29 cellular contexts compared by ENCODE assay signal in the genomic region with DNA sequence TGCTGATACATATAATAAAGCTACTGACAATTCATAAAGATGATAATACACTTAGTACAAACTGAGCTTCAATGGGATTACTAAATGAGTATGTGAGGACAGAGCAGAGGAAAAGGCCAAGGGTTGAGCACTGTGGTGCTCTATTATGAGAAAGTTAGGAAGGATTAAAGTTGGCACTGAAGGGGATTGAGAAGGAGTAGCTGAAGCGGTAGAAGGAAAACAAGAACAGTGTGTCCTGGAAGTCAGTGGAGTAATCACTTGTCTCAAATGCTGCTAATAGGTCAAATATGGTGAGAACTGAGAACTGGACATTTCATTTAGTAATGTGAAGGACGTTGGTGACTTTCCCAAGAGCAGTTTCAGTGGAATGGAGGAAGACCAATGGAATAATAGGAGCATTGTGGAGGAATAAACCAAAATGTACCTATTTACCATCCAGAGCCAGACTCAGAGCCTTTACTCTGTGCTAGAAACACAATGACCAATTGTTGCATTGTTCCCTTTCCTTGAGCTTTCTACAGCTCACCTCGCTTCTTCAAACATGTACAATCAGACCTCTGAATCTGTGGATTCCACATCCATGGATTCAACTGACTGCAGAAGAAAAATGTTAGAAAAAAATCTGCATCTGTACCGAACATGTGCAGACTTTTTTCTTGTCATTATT.
DNase-seq lines count a peak whose midpoint lies in the region; ATAC-seq, FAIRE-seq and TF ChIP-seq lines count a peak whose summit lies in the region.
"Had no signal": no experiment of that assay in that cellular context is flagged by ENCODE, and none has a peak within 500 bp of the region (broad histone marks: within the 10 kb centered on the region; RNA-seq: fewer than 3 reads in every experiment).

No MANE protein-coding gene starts in this region.

- H3K79me2 ChIP-seq in HepG2 (ENCODE audit: insufficient read depth, low read length) = no peaks in the 10 kb centered on the region

- POLR2A ChIA-PET in HepG2 (lab: Yijun Ruan, JAX) = no interaction called here

- H3K4me2 ChIP-seq in HepG2 (ENCODE audit: low read depth, low read length) = no peak overlapping the region
- H3K4me2 ChIP-seq: A549, GM23338 had no signal

- no peak for TF ChIP-seq RAD21 in liver (IDR thresholded peaks at IDR 0.05)
- no peak for TF ChIP-seq RAD21 in HepG2 (CRISPR knock-in tag; IDR thresholded peaks at IDR 0.05)

- in situ Hi-C loops in HepG2 (cut with HindIII; ENCODE audit: extremely low pct_ligation_motif_present, low pct_unique_long_range_greater_than_20kb) = no loop called here

- TF ChIP-seq POLR2A in HepG2 (IDR thresholded peaks at IDR 0.05; ENCODE audit: insufficient read depth in 1 of 2, low read depth in 2 of 2, low read length in 2 of 2) = no peak

- intact Hi-C loops in HepG2 (cut with micrococcal nuclease; ENCODE audit: unreplicated experiment) (no loop called here), right cardiac atrium (cut with DNase I) (no loop called here)

- CTCF ChIA-PET in HepG2 (lab: Yijun Ruan, JAX; ENCODE audit: low intra/inter-chr PET ratio, low total read pairs) = no interaction called here

- no peaks in the 10 kb centered on the region for H4K20me1 ChIP-seq in HepG2 (ENCODE audit: insufficient read depth, low read length)

- 58% methylated on average over 4 of the region's 4 CpGs for whole genome bisulfite sequencing in liver
- WGBS in HepG2 (ENCODE audit: low lambda C conversion rate) = 7% methylated on average over 4 of the region's 4 CpGs
- WGBS in right cardiac atrium = 66% methylated on average over 4 of the region's 4 CpGs

- H3K27ac ChIP-seq in liver (ENCODE audit: low read depth in 1 of 2, low read length in 2 of 2) (no peak overlapping the region), HepG2 (ENCODE audit: extremely low read length, insufficient read depth, low read length) (no peak overlapping the region), right cardiac atrium (ENCODE audit: low read length) (peak overlapping the region; percentile 90)
- H3K27ac ChIP-seq: A549, brain microvascular endothelial cell, colonic mucosa, SJCRH30 had no signal

- H3K4me3 ChIP-seq in liver (ENCODE audit: low read depth in 1 of 3, low read length in 3 of 3) (no peak overlapping the region), HepG2 (replicated peaks in 1 of 3; ENCODE audit: insufficient read depth in 1 of 3, low read depth in 2 of 3, low read length in 3 of 3) (no peak overlapping the region), right cardiac atrium (ENCODE audit: low read length) (no peak overlapping the region)
- H3K4me3 ChIP-seq: A549, colonic mucosa, GM23338, K562, SJCRH30, spleen, transverse colon had no signal

- ATAC-seq in HepG2 (no peak), right cardiac atrium (peak; percentile 77 to 80), GM21723 (IDR thresholded peaks at IDR 0.05; ENCODE audit: unreplicated experiment) (no peak), GM19397 (IDR thresholded peaks at IDR 0.05; ENCODE audit: unreplicated experiment) (no peak)
- ATAC-seq: A549; activated CD8-positive, alpha-beta T cell treated with anti-CD3 and anti-CD28 coated beads, Interleukin-2, amount 10 ng/mL, durations not matched to agents 7 days and 5 days; esophagus mucosa; GM23338; K562; PC-3; stimulated activated effector memory CD8-positive, alpha-beta T cell treated with anti-CD3 and anti-CD28 coated beads, Interleukin-12 subunit alpha, Interleukin-12 subunit beta, amount 100 ng/mL, for 72 hours had no signal

- H3K9ac ChIP-seq in liver (ENCODE audit: low read depth in 1 of 2, low read length in 2 of 2) (no peak overlapping the region), HepG2 (ENCODE audit: insufficient read depth, low read depth, low read length) (no peak overlapping the region)

- no peak for DNase-seq in HepG2 (ENCODE audit: low spot score)
- no peak for DNase-seq in right cardiac atrium
- peak; percentile 63 for DNase-seq in superior temporal gyrus (ENCODE audit: extremely low spot score)
- DNase-seq in occipital lobe (lab: John Stamatoyannopoulos, UW) = no peak
- no peak for DNase-seq in A172 (ENCODE audit: low spot score)
- DNase-seq: activated CD4-positive, alpha-beta T cell treated with anti-CD3 and anti-CD28 coated beads for 1 hour; activated CD8-positive, alpha-beta T cell treated with anti-CD3 and anti-CD28 coated beads, Interleukin-2, amount 10 ng/mL, durations not matched to agents 7 days and 5 days; activated gamma-delta T cell; activated T-cell treated with anti-CD3 and anti-CD28 coated beads for 4 hours; brain microvascular endothelial cell; colonic mucosa; DMS53; NCI-H1436; NCI-H510A; PC-3; SJCRH30; spleen; stimulated activated CD4-positive, alpha-beta T cell treated with anti-CD3 and anti-CD28 coated beads, Interleukin-2, amount 100 ng/mL, for 48 hours; T-helper 1 cell; transverse colon had no signal

- H3K27me3 ChIP-seq in liver (ENCODE audit: control insufficient read depth in 4 of 4, insufficient read depth in 4 of 4, low read length in 3 of 4) = no peaks in the 10 kb centered on the region
- no peaks in the 10 kb centered on the region for H3K27me3 ChIP-seq in HepG2 (ENCODE audit: control insufficient read depth in 1 of 2, insufficient read depth in 2 of 2, low read length in 2 of 2)
- no peaks in the 10 kb centered on the region for H3K27me3 ChIP-seq in right cardiac atrium (ENCODE audit: control insufficient read depth, insufficient read depth)
- H3K27me3 ChIP-seq: brain microvascular endothelial cell, colonic mucosa, SJCRH30, spleen, transverse colon had no signal

- no TSS peak for BruUV-seq in HepG2 (replicated peaks; lab: Mats Ljungman, UMichigan)

- H2AFZ ChIP-seq in HepG2 (ENCODE audit: low read length) = no peak overlapping the region
- H2AFZ ChIP-seq: GM23338 had no signal

- H3K36me3 ChIP-seq in liver (ENCODE audit: control insufficient read depth in 4 of 4, insufficient read depth in 3 of 4, low read depth in 1 of 4, low read length in 3 of 4) = no peaks in the 10 kb centered on the region
- no peaks in the 10 kb centered on the region for H3K36me3 ChIP-seq in HepG2 (replicated peaks in 1 of 2; ENCODE audit: control insufficient read depth in 1 of 2, insufficient read depth in 2 of 2, low read length in 2 of 2)
- H3K36me3 ChIP-seq: brain microvascular endothelial cell, colonic mucosa, SJCRH30, spleen, transverse colon had no signal

- no peak for FAIRE-seq in HepG2 (lab: Jason Lieb, UNC)
- FAIRE-seq: A549, GM18507, K562 had no signal

- H3K4me1 ChIP-seq in liver (ENCODE audit: control insufficient read depth in 4 of 4, insufficient read depth in 4 of 4, low read length in 3 of 4) = no peaks in the 10 kb centered on the region
- H3K4me1 ChIP-seq in HepG2 (ENCODE audit: insufficient read depth, low read length) = no peaks in the 10 kb centered on the region
- peaks cover 12% of the 10 kb centered on the region for H3K4me1 ChIP-seq in right cardiac atrium (ENCODE audit: control insufficient read depth, insufficient read depth, low read length)
- H3K4me1 ChIP-seq: A549, colonic mucosa, SJCRH30 had no signal

- TF ChIP-seq EP300 in HepG2 (IDR thresholded peaks at IDR 0.05; ENCODE audit: low read depth in 2 of 2, low read length in 2 of 2) (no peak), HepG2 (CRISPR knock-in tag; IDR thresholded peaks at IDR 0.05; ENCODE audit: borderline replicate concordance) (no peak)

- H3K9me3 ChIP-seq in liver (ENCODE audit: control insufficient read depth in 4 of 4, low read length in 3 of 4) (no peaks in the 10 kb centered on the region), HepG2 (ENCODE audit: low read length) (no peaks in the 10 kb centered on the region), right cardiac atrium (ENCODE audit: control insufficient read depth, low read length) (no peaks in the 10 kb centered on the region)
- H3K9me3 ChIP-seq: A549, colonic mucosa, SJCRH30, spleen, transverse colon had no signal

- TF ChIP-seq CTCF in liver (IDR thresholded peaks at IDR 0.05; ENCODE audit: low read depth, low read length, missing input control) = no peak
- TF ChIP-seq CTCF in HepG2 (CRISPR knock-in tag; IDR thresholded peaks at IDR 0.05) = no peak

TF ChIP-seq in liver, 16 proteins besides CTCF, POLR2A, EP300 and RAD21:
- TF ChIP-seq JUND (IDR thresholded peaks at IDR 0.05) (no peak), NR2F2 (IDR thresholded peaks at IDR 0.05) (peak; percentile 74), SP1 (IDR thresholded peaks at IDR 0.05) (peak; percentile 32)

TF ChIP-seq in HepG2, 621 proteins besides CTCF, POLR2A, EP300 and RAD21:
- TF ChIP-seq ZNF782 (CRISPR knock-in tag; IDR thresholded peaks at IDR 0.05; ENCODE audit: borderline replicate concordance) = no peak
- TF ChIP-seq ZNF430 (CRISPR knock-in tag; IDR thresholded peaks at IDR 0.05) = no peak
TF ChIP-seq in HepG2: peak in this region for 0.

Comparison
In these comparisons a context has a peak if more than half of its experiments do, and no peak if none do; other contexts are left out.
1. ATAC-seq: peak in right cardiac atrium (2 of 2); none in HepG2 (single experiment), GM21723 (single experiment) and GM19397 (single experiment).